ENCODE assay signal across 15 cellular contexts in the genomic region with DNA sequence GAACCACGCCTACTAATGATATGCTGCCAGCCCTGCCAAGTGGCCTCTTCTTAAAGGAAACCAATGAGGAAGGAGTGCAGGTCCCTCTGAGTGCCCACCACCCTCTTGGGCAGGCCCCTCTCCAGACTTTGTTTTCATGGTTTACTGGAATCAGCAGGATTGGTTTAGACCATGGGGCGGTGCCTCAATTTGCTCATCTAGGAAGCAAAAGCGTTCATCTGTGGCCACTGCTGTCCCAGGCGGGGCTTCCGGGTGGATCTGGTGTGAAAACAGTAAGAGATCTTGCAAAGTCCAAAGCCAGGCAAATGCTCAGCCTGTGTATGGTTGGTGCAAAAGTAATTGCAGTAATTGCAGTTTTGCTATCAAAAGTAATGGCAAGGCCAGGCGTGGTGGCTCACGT.
DNase-seq lines count a peak whose midpoint lies in the region; TF ChIP-seq lines count a peak whose summit lies in the region.
"Had no signal": no experiment of that assay in that cellular context is flagged by ENCODE, and none has a peak within 500 bp of the region (broad histone marks: within the 10 kb centered on the region; RNA-seq: fewer than 3 reads in every experiment).

No MANE protein-coding gene starts in this region.

- H3K4me1 ChIP-seq in left ventricle myocardium inferior = peaks cover 18% of the 10 kb centered on the region
- no peaks in the 10 kb centered on the region for H3K4me1 ChIP-seq in ovary (ENCODE audit: insufficient read depth)
- H3K4me1 ChIP-seq in uterus = no peaks in the 10 kb centered on the region

- no peaks in the 10 kb centered on the region for H3K27me3 ChIP-seq in left ventricle myocardium inferior (ENCODE audit: low read depth)
- no peaks in the 10 kb centered on the region for H3K27me3 ChIP-seq in ovary
- no peaks in the 10 kb centered on the region for H3K27me3 ChIP-seq in uterus

- WGBS in ovary, 3 donors = 92 to 96% (median 94%) methylated on average over 7 of the region's 7 CpGs

- H3K9me3 ChIP-seq in left ventricle myocardium inferior (replicated peaks) = no peaks in the 10 kb centered on the region
- H3K9me3 ChIP-seq in ovary = no peaks in the 10 kb centered on the region
- H3K9me3 ChIP-seq in uterus = no peaks in the 10 kb centered on the region
- H3K9me3 ChIP-seq: HAP-1 had no signal

- no peak overlapping the region for H3K4me3 ChIP-seq in left ventricle myocardium inferior
- no peak overlapping the region for H3K4me3 ChIP-seq in ovary
- H3K4me3 ChIP-seq in uterus = no peak overlapping the region
- H3K4me3 ChIP-seq: HAP-1 had no signal

- DNase-seq in cardiac septum (ENCODE audit: low spot score) (peak; percentile 57), left ventricle myocardium inferior (no peak), islet precursor cell (peak; percentile 29), ovary (peak; percentile 2 to 19 (median 6)), uterus (peak; percentile 4 to 6), NAMALWA (ENCODE audit: low spot score) (no peak)
- no peak for DNase-seq in central memory CD4-positive, alpha-beta T cell
- DNase-seq: ACHN; CD4-positive, CD25-positive, alpha-beta regulatory T cell; DMS53; IMR-90; NCI-H1417; NCI-H2029 treated with DMSO at 0.1 percent for 48 hours; NCI-H510A treated with DMSO at 0.1 percent for 48 hours had no signal

- H3K36me3 ChIP-seq in left ventricle myocardium inferior (no peaks in the 10 kb centered on the region), ovary (no peaks in the 10 kb centered on the region), uterus (no peaks in the 10 kb centered on the region)
- H3K36me3 ChIP-seq: HAP-1 had no signal

- TF ChIP-seq EP300 in ovary (IDR thresholded peaks at IDR 0.05) = no peak

- intact Hi-C loops in cardiac septum (cut with DNase I) (no loop called here), left ventricle myocardium inferior (cut with micrococcal nuclease) (no loop called here), ovary (cut with DNase I) (no loop called here), uterus (cut with DNase I; ENCODE audit: low total_unique reads) (no loop called here)

- no peak for TF ChIP-seq CTCF in left ventricle myocardium inferior (IDR thresholded peaks at IDR 0.05; ENCODE audit: borderline replicate concordance)
- TF ChIP-seq CTCF in ovary (IDR thresholded peaks at IDR 0.05) = no peak
- no peak for TF ChIP-seq CTCF in uterus (IDR thresholded peaks at IDR 0.05)

- no peak overlapping the region for H3K27ac ChIP-seq in left ventricle myocardium inferior (replicated peaks)
- no peak overlapping the region for H3K27ac ChIP-seq in ovary
- H3K27ac ChIP-seq in uterus = no peak overlapping the region

- TF ChIP-seq POLR2A in ovary (IDR thresholded peaks at IDR 0.05) = no peak
- TF ChIP-seq POLR2A in uterus (IDR thresholded peaks at IDR 0.05) = no peak

Comparison
In these comparisons a context has a peak if more than half of its experiments do, and no peak if none do; other contexts are left out.
1. DNase-seq: peak in cardiac septum (single experiment), islet precursor cell (single experiment), ovary (5 of 5) and uterus (2 of 2); none in left ventricle myocardium inferior (single experiment), central memory CD4-positive, alpha-beta T cell (single experiment) and NAMALWA (single experiment).